Comparison of ENCODE assay signal across 8 cellular contexts in genomic region chr3:157088133-157088488, GRCh38.
A peak's percentile ranks its signal among the peaks of the same experiment; 100 is the strongest.
DNase-seq lines count a peak whose midpoint lies in the region; ATAC-seq, FAIRE-seq and TF ChIP-seq lines count a peak whose summit lies in the region.

No MANE protein-coding gene starts in this region.

- H3K4me3 ChIP-seq in NT2/D1 (ENCODE audit: insufficient read length, low read depth) (peak overlapping the region; percentile 54), ectodermal cell (ENCODE audit: insufficient read depth, low read depth, low read length) (peak overlapping the region; percentile 60), neuron (ENCODE audit: low read length) (peak overlapping the region; percentile 67)

- peaks cover 5% of the 10 kb centered on the region for H3K27me3 ChIP-seq in NT2/D1 (ENCODE audit: insufficient read depth, insufficient read length)
- H3K27me3 ChIP-seq in ectodermal cell (ENCODE audit: control insufficient read depth, insufficient read depth, low read length, poor library complexity, severe bottlenecking): no peaks in the 10 kb centered on the region
- peaks cover 7% of the 10 kb centered on the region for H3K27me3 ChIP-seq in neuron (ENCODE audit: insufficient read depth, low read length)

- H3K4me1 ChIP-seq in NT2/D1 (ENCODE audit: insufficient read depth, insufficient read length) (peaks cover 4% of the 10 kb centered on the region), ectodermal cell (ENCODE audit: control insufficient read depth, insufficient read depth, low read length) (peaks cover 6% of the 10 kb centered on the region), neuron (ENCODE audit: insufficient read depth, low read length) (peaks cover 16% of the 10 kb centered on the region)

- DNase-seq in NT2/D1 (ENCODE audit: low read depth, low spot score): no peak
- no peak for DNase-seq in SW480 (ENCODE audit: low spot score)
- no peak for DNase-seq in urothelium cell line (ENCODE audit: low spot score)
- no peak for DNase-seq in NCI-H128 (lab: John Stamatoyannopoulos, UW; ENCODE audit: unreplicated experiment)

- H3K27ac ChIP-seq in C4-2B (peak overlapping the region; percentile 90), ectodermal cell (ENCODE audit: insufficient read depth, low read depth, low read length, poor library complexity, severe bottlenecking) (peak overlapping the region; percentile 92)

- WGBS in ectodermal cell, 2 experiments: 55 to 58% methylated on average over 5 to 6 of the region's 6 CpGs

- TF ChIP-seq CTCF in C4-2B (conservative IDR thresholded peaks at IDR 0.05): no peak

- no peaks in the 10 kb centered on the region for H3K36me3 ChIP-seq in NT2/D1 (ENCODE audit: insufficient read depth, insufficient read length, low read length)
- no peaks in the 10 kb centered on the region for H3K36me3 ChIP-seq in ectodermal cell (ENCODE audit: control insufficient read depth, insufficient read depth, low read length)
- no peaks in the 10 kb centered on the region for H3K36me3 ChIP-seq in neuron (ENCODE audit: insufficient read depth, low read length)

- FAIRE-seq in urothelium cell line (lab: Jason Lieb, UNC): no peak

- peak overlapping the region; percentile 88 for H3K9ac ChIP-seq in NT2/D1 (ENCODE audit: insufficient read length, low read depth)

- no peak for ATAC-seq in GM18502 (IDR thresholded peaks at IDR 0.05; ENCODE audit: poor library complexity, unreplicated experiment)

- no peaks in the 10 kb centered on the region for H3K9me3 ChIP-seq in NT2/D1 (ENCODE audit: insufficient read depth, low read length)
- H3K9me3 ChIP-seq in ectodermal cell (ENCODE audit: control insufficient read depth, low read length): no peaks in the 10 kb centered on the region
- H3K9me3 ChIP-seq in neuron (ENCODE audit: low read length): no peaks in the 10 kb centered on the region

- peak overlapping the region; percentile 61 for H2AFZ ChIP-seq in neuron (ENCODE audit: low read depth, low read length)
